9 cellular contexts compared by ENCODE assay signal in genomic region chr4:123661080-123661737, GRCh38.
DNase-seq lines count a peak whose midpoint lies in the region; ATAC-seq, FAIRE-seq and TF ChIP-seq lines count a peak whose summit lies in the region.
"Had no signal": no experiment of that assay in that cellular context is flagged by ENCODE, and none has a peak within 500 bp of the region (broad histone marks: within the 10 kb centered on the region; RNA-seq: fewer than 3 reads in every experiment).

No MANE protein-coding gene starts in this region.

- no peak overlapping the region for H3K4me3 Mint-ChIP-seq in T-helper 2 cell treated with Interferon-gamma antibody and Interleukin-4, amounts not matched to agents 5 μg/mL and 100 μg/mL, for 36 hours

- DNase-seq in heart left ventricle, result no peak
- DNase-seq in Right ventricle myocardium inferior (ENCODE audit: missing footprints), result no peak
- peak; percentile 13 for DNase-seq in hepatic stellate cell (ENCODE audit: low spot score)
- no peak for DNase-seq in upper lobe of right lung
- no peak for DNase-seq in T-helper 2 cell treated with Interferon-gamma antibody and Interleukin-4, amounts not matched to agents 5 μg/mL and 100 μg/mL, for 36 hours (ENCODE audit: low spot score)

- H3K4me3 ChIP-seq in heart left ventricle (no peak overlapping the region), upper lobe of right lung (no peak overlapping the region)
- H3K4me3 ChIP-seq: skin epidermis had no signal

- H3K4me1 ChIP-seq in heart left ventricle, result peaks cover 0 to 5% (median 0%) of the 10 kb centered on the region in 12 donors
- no peaks in the 10 kb centered on the region for H3K4me1 ChIP-seq in upper lobe of right lung

- H3K27ac Mint-ChIP-seq in T-helper 2 cell treated with Interferon-gamma antibody and Interleukin-4, amounts not matched to agents 5 μg/mL and 100 μg/mL, for 36 hours, result no peak overlapping the region

- H3K27ac ChIP-seq in heart left ventricle, result no peak overlapping the region
- H3K27ac ChIP-seq in upper lobe of right lung, result no peak overlapping the region
- H3K27ac ChIP-seq: skin epidermis had no signal

- TF ChIP-seq CTCF in heart left ventricle (IDR thresholded peaks at IDR 0.05) (peak; percentile 32 to 68 (median 50)), upper lobe of right lung (IDR thresholded peaks at IDR 0.05) (peak; percentile 64)

- no peaks in the 10 kb centered on the region for H3K27me3 ChIP-seq in heart left ventricle
- H3K27me3 ChIP-seq in upper lobe of right lung, result no peaks in the 10 kb centered on the region

- no peak for ATAC-seq in heart left ventricle
- no peak for ATAC-seq in Right ventricle myocardium inferior
- ATAC-seq in upper lobe of right lung, result no peak
- ATAC-seq in HG02970 (IDR thresholded peaks at IDR 0.05; ENCODE audit: low FRiP score, unreplicated experiment), result no peak
- no peak for ATAC-seq in GM21717 (IDR thresholded peaks at IDR 0.05; ENCODE audit: unreplicated experiment)

- peaks cover 2% of the 10 kb centered on the region for H3K4me1 Mint-ChIP-seq in T-helper 2 cell treated with Interferon-gamma antibody and Interleukin-4, amounts not matched to agents 5 μg/mL and 100 μg/mL, for 36 hours (ENCODE audit: low read depth)

- TF ChIP-seq POLR2A in heart left ventricle (IDR thresholded peaks at IDR 0.05), result no peak

- no peaks in the 10 kb centered on the region for H3K36me3 ChIP-seq in heart left ventricle
- H3K36me3 ChIP-seq in upper lobe of right lung, result no peaks in the 10 kb centered on the region

- peaks cover 8% of the 10 kb centered on the region for H3K9me3 Mint-ChIP-seq in T-helper 2 cell treated with Interferon-gamma antibody and Interleukin-4, amounts not matched to agents 5 μg/mL and 100 μg/mL, for 36 hours

- FAIRE-seq in TTC549 (lab: Jason Lieb, UNC), result peak; percentile 86

- intact Hi-C loops in heart left ventricle (cut with DNase I), result loop anchor here in 9 of 10 donors (2.0 to 10.0 kb wide), 13 partner anchors 94 to 604 kb away; no protein-coding TSS in a partner anchor
- intact Hi-C loops in Right ventricle myocardium inferior (cut with DNase I), result loop anchor here (5.0 kb wide), 2 partner anchors 534 to 559 kb away; no protein-coding TSS in a partner anchor
- intact Hi-C loops in upper lobe of right lung (cut with DNase I), result no loop called here

- H3K27me3 Mint-ChIP-seq in T-helper 2 cell treated with Interferon-gamma antibody and Interleukin-4, amounts not matched to agents 5 μg/mL and 100 μg/mL, for 36 hours (ENCODE audit: low read depth), result peaks cover 26% of the 10 kb centered on the region

- peaks cover 1% of the 10 kb centered on the region for H3K36me3 Mint-ChIP-seq in T-helper 2 cell treated with Interferon-gamma antibody and Interleukin-4, amounts not matched to agents 5 μg/mL and 100 μg/mL, for 36 hours (ENCODE audit: low read depth)

- H3K9me3 ChIP-seq in heart left ventricle, result peaks cover 0 to 5% (median 0%) of the 10 kb centered on the region in 12 donors
- H3K9me3 ChIP-seq in upper lobe of right lung, result no peaks in the 10 kb centered on the region
